ENCODE assay signal across 14 cellular contexts in genomic region chrX:28880136-28880535, GRCh38.
"Had no signal": no experiment of that assay in that cellular context is flagged by ENCODE, and none has a peak within 500 bp of the region (broad histone marks: within the 10 kb centered on the region; RNA-seq: fewer than 3 reads in every experiment).

No MANE protein-coding gene starts in this region.

- H3K4me2 ChIP-seq: smooth muscle cell had no signal

- DNase-seq: activated CD4-positive, alpha-beta T cell treated with anti-CD3 and anti-CD28 coated beads for 4 hours; activated CD8-positive, alpha-beta memory T cell treated with anti-CD3 and anti-CD28 coated beads, Interleukin-2, amount 50 U/mL, for 48 hours; activated CD8-positive, alpha-beta T cell treated with anti-CD3 and anti-CD28 coated beads, Interleukin-2, amount 10 ng/mL, durations not matched to agents 7 days and 5 days; activated naive CD4-positive, alpha-beta T cell; cerebellar nuclear complex; dermis blood vessel endothelial cell; hypothalamus; retina; T-cell; WERI-Rb-1 had no signal

- H3K9ac ChIP-seq: parathyroid adenoma had no signal

- H3K4me1 ChIP-seq: parathyroid adenoma, SJSA1 had no signal

- H3K4me3 ChIP-seq: SJSA1, smooth muscle cell, tibial nerve had no signal

- H3K27ac ChIP-seq: parathyroid adenoma, SJSA1, WERI-Rb-1 had no signal

- H2AFZ ChIP-seq: parathyroid adenoma had no signal

- H3K27me3 ChIP-seq: SJSA1, tibial nerve had no signal

- H3K36me3 ChIP-seq: SJSA1, tibial nerve, WERI-Rb-1 had no signal

- H3K79me2 ChIP-seq: parathyroid adenoma had no signal

- H3K9me3 ChIP-seq: SJSA1, tibial nerve had no signal
